Comparison of ENCODE assay signal across 27 cellular contexts in the genomic region with DNA sequence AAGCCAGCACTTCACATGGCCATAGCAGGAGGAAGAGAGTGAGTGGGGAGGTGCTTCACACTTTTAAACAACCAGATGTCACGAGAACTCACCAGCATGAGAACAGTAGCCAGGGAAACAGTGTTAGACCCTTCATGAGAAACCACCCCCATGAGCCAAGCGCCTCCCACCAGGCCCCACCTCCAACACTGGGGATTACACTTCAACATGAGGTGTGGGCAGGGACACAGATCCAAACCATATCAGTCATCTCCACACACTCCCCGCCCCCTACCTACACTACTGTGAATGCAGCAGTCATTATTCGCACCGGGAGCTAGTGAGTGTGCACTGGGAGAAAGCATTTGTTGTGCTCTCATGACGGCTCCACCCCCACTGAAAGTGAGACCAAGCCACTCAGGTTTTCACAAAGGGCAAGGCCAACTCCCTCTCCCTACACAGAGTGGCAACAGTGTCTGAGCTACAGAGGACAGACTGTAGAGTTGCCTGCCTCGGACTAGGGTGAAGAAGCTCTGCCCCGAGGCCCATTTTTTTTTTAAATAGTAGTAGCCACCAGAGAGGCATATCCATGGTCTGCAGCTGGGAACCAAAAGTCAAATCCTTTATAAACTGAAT.
"Had no signal": no experiment of that assay in that cellular context is flagged by ENCODE, and none has a peak within 500 bp of the region (broad histone marks: within the 10 kb centered on the region; RNA-seq: fewer than 3 reads in every experiment).

No MANE protein-coding gene starts in this region.

- H3K36me3 ChIP-seq: colonic mucosa, esophagus muscularis mucosa, gastroesophageal sphincter, heart left ventricle, left lung, prostate gland, right atrium auricular region, stomach, tibial artery, upper lobe of left lung had no signal

- H3K27ac Mint-ChIP-seq: dendritic cell treated with granulocyte-macrophage colony-stimulating factor and Interleukin-4, amounts not matched to agents 40 ng/mL and 50 ng/mL, for 4 days; nephron progenitor cell had no signal

- DNase-seq: colonic mucosa; effector CD8-positive, alpha-beta T cell; foreskin keratinocyte; heart left ventricle; hippocampal formation; left cardiac atrium; left lung; mesenchymal stem cell; midbrain; naive thymus-derived CD8-positive, alpha-beta T cell; nephron progenitor cell; nucleus accumbens; stimulated activated CD4-positive, alpha-beta T cell treated with anti-CD3 and anti-CD28 coated beads, Interleukin-12 subunit alpha, Interleukin-12 subunit beta, amount 100 ng/mL, for 4 hours; stimulated activated CD4-positive, alpha-beta T cell treated with anti-CD3 and anti-CD28 coated beads, Interleukin-1b, Interleukin-23, amount 100 ng/mL, for 48 hours; stimulated activated CD4-positive, alpha-beta T cell treated with anti-CD3 and anti-CD28 coated beads, Interleukin-4, amount 100 ng/mL, for 1 hour; stimulated activated CD8-positive, alpha-beta memory T cell treated with anti-CD3 and anti-CD28 coated beads, Interleukin-4, amount 100 ng/mL, for 48 hours; stimulated activated naive CD4-positive, alpha-beta T cell treated with Interleukin-2 at 50 U/mL for 16 hours; stomach; tibial artery; upper lobe of left lung had no signal

- H3K4me1 ChIP-seq: colonic mucosa, esophagus muscularis mucosa, foreskin keratinocyte, gastroesophageal sphincter, heart left ventricle, left lung, prostate gland, right atrium auricular region, stomach, tibial artery, upper lobe of left lung had no signal

- H3K27me3 ChIP-seq: colonic mucosa, foreskin keratinocyte, right atrium auricular region, stomach, tibial artery, upper lobe of left lung had no signal

- H3K4me3 Mint-ChIP-seq: dendritic cell treated with granulocyte-macrophage colony-stimulating factor and Interleukin-4, amounts not matched to agents 40 ng/mL and 50 ng/mL, for 4 days; naive thymus-derived CD8-positive, alpha-beta T cell; nephron progenitor cell had no signal

- ATAC-seq: foreskin keratinocyte; gastroesophageal sphincter; heart left ventricle; left cardiac atrium; left lung; naive thymus-derived CD8-positive, alpha-beta T cell; sciatic nerve had no signal

- H3K4me2 ChIP-seq: smooth muscle cell had no signal

- H3K9me3 ChIP-seq: colonic mucosa, prostate gland had no signal

- H3K4me3 ChIP-seq: colonic mucosa, esophagus muscularis mucosa, gastroesophageal sphincter, heart left ventricle, left lung, prostate gland, right atrium auricular region, smooth muscle cell, stomach, tibial artery, upper lobe of left lung had no signal

- H3K4me1 Mint-ChIP-seq: naive thymus-derived CD8-positive, alpha-beta T cell; nephron progenitor cell had no signal

- H3K27me3 Mint-ChIP-seq: dendritic cell treated with granulocyte-macrophage colony-stimulating factor and Interleukin-4, amounts not matched to agents 40 ng/mL and 50 ng/mL, for 4 days had no signal

- H3K27ac ChIP-seq: colonic mucosa, esophagus muscularis mucosa, foreskin keratinocyte, gastroesophageal sphincter, heart left ventricle, left lung, prostate gland, right atrium auricular region, stomach, tibial artery, upper lobe of left lung had no signal
